In genomic region chr2:33015421-33016142, GRCh38 we compare ENCODE assay signal across 10 cellular contexts.
DNase-seq lines count a peak whose midpoint lies in the region; ATAC-seq and TF ChIP-seq lines count a peak whose summit lies in the region.
"Had no signal": no experiment of that assay in that cellular context is flagged by ENCODE, and none has a peak within 500 bp of the region (broad histone marks: within the 10 kb centered on the region; RNA-seq: fewer than 3 reads in every experiment).

No MANE protein-coding gene starts in this region.

- peak overlapping the region; percentile 87 for H3K27ac Mint-ChIP-seq in Caco-2 (ENCODE audit: unreplicated experiment)
- H3K27ac Mint-ChIP-seq in nephron: peak overlapping the region; percentile 67 to 81 (median 78)
- H3K27ac Mint-ChIP-seq in stimulated activated memory B cell treated with anti-CD40 and anti-IgM and Interleukin-4, amounts not matched to agents 10 μg/mL and 1 μg/mL and 100 μg/mL, for 72 hours: no peak overlapping the region
- H3K27ac Mint-ChIP-seq: activated T-cell treated with anti-CD3 and anti-CD28 coated beads, Interleukin-2, amount 50 U/mL, for 72 hours had no signal

- H3K36me3 Mint-ChIP-seq in Caco-2 (ENCODE audit: insufficient read depth, unreplicated experiment) (no peaks in the 10 kb centered on the region), nephron (ENCODE audit: low read depth) (no peaks in the 10 kb centered on the region)
- H3K36me3 Mint-ChIP-seq in stimulated activated memory B cell treated with anti-CD40 and anti-IgM and Interleukin-4, amounts not matched to agents 10 μg/mL and 1 μg/mL and 100 μg/mL, for 72 hours: no peaks in the 10 kb centered on the region

- H3K9me3 ChIP-seq in Caco-2: no peaks in the 10 kb centered on the region
- no peaks in the 10 kb centered on the region for H3K9me3 ChIP-seq in RWPE2 (ENCODE audit: severe bottlenecking)
- H3K9me3 ChIP-seq in WERI-Rb-1 (ENCODE audit: severe bottlenecking): no peaks in the 10 kb centered on the region

- H3K4me1 ChIP-seq in Caco-2: peaks cover 46% of the 10 kb centered on the region
- H3K4me1 ChIP-seq in RWPE2 (ENCODE audit: insufficient read depth, poor library complexity, severe bottlenecking): peaks cover 19% of the 10 kb centered on the region

- H3K36me3 ChIP-seq in Caco-2 (ENCODE audit: control insufficient read depth, insufficient read depth, low read length) (no peaks in the 10 kb centered on the region), RWPE2 (ENCODE audit: low read depth) (no peaks in the 10 kb centered on the region), WERI-Rb-1 (no peaks in the 10 kb centered on the region)

- no peak overlapping the region for H3K4me3 ChIP-seq in Caco-2 (ENCODE audit: low read depth, low read length)
- H3K4me3 ChIP-seq in RWPE2 (ENCODE audit: severe bottlenecking): no peak overlapping the region
- H3K4me3 ChIP-seq in fibroblast of mammary gland (ENCODE audit: control insufficient read depth, low read depth, low read length): no peak overlapping the region
- H3K4me3 ChIP-seq in WERI-Rb-1 (ENCODE audit: low read depth, low read length): no peak overlapping the region

- H3K4me3 Mint-ChIP-seq in Caco-2 (ENCODE audit: unreplicated experiment) (peak overlapping the region; percentile 43), nephron (no peak overlapping the region)
- no peak overlapping the region for H3K4me3 Mint-ChIP-seq in stimulated activated memory B cell treated with anti-CD40 and anti-IgM and Interleukin-4, amounts not matched to agents 10 μg/mL and 1 μg/mL and 100 μg/mL, for 72 hours
- H3K4me3 Mint-ChIP-seq: activated T-cell treated with anti-CD3 and anti-CD28 coated beads, Interleukin-2, amount 50 U/mL, for 72 hours had no signal

- CTCF ChIA-PET in Caco-2 (lab: Charles Lee): interaction anchor here (0.6 kb wide), 1 partner anchor 21 kb away, joined by 3 read pairs; no protein-coding TSS in a partner anchor

- intact Hi-C loops in Caco-2 (cut with micrococcal nuclease; ENCODE audit: unreplicated experiment): loop anchor here (1.0 to 10.0 kb wide), 3 partner anchors 8 to 211 kb away; partner anchors contain the start of gene LTBP1

- H3K4me1 Mint-ChIP-seq in Caco-2 (ENCODE audit: low read depth, unreplicated experiment) (peaks cover 36% of the 10 kb centered on the region), nephron (peaks cover 49% of the 10 kb centered on the region)
- H3K4me1 Mint-ChIP-seq in stimulated activated memory B cell treated with anti-CD40 and anti-IgM and Interleukin-4, amounts not matched to agents 10 μg/mL and 1 μg/mL and 100 μg/mL, for 72 hours: no peaks in the 10 kb centered on the region

- TF ChIP-seq CTCF in Caco-2 (IDR thresholded peaks at IDR 0.05; ENCODE audit: insufficient read depth in 1 of 2, low read depth in 1 of 2, low read length in 1 of 2, severe bottlenecking in 1 of 2, unreplicated experiment in 1 of 2) (no peak), RWPE2 (IDR thresholded peaks at IDR 0.05; ENCODE audit: poor library complexity, severe bottlenecking) (no peak), fibroblast of mammary gland (conservative IDR thresholded peaks at IDR 0.05; ENCODE audit: control insufficient read depth, insufficient read depth, low read depth, low read length) (no peak), nephron (IDR thresholded peaks at IDR 0.05; ENCODE audit: unreplicated experiment in 3 of 3) (no peak), WERI-Rb-1 (IDR thresholded peaks at IDR 0.05; ENCODE audit: low read depth, low read length) (no peak)

- DNase-seq in Caco-2 (peak; percentile 67), RWPE2 (ENCODE audit: low spot score) (no peak), fibroblast of mammary gland (ENCODE audit: low read depth) (peak; percentile 93), NCI-H2107 (lab: John Stamatoyannopoulos, UW) (no peak), WERI-Rb-1 (no peak)
- DNase-seq in stimulated activated CD4-positive, alpha-beta T cell treated with anti-CD3 and anti-CD28 coated beads, Interleukin-4, amount 100 ng/mL, for 24 hours: no peak
- DNase-seq: activated T-cell treated with anti-CD3 and anti-CD28 coated beads, Interleukin-2, amount 50 U/mL, for 72 hours had no signal

- no peak overlapping the region for H3K27ac ChIP-seq in RWPE2 (ENCODE audit: poor library complexity, severe bottlenecking)
- H3K27ac ChIP-seq in WERI-Rb-1: no peak overlapping the region
- H3K27ac ChIP-seq: parathyroid adenoma had no signal

- no peaks in the 10 kb centered on the region for H3K27me3 Mint-ChIP-seq in Caco-2 (ENCODE audit: insufficient read depth, unreplicated experiment)
- H3K27me3 Mint-ChIP-seq in nephron (ENCODE audit: low read depth): peaks cover 3% of the 10 kb centered on the region
- peaks cover 6% of the 10 kb centered on the region for H3K27me3 Mint-ChIP-seq in stimulated activated memory B cell treated with anti-CD40 and anti-IgM and Interleukin-4, amounts not matched to agents 10 μg/mL and 1 μg/mL and 100 μg/mL, for 72 hours

- no peaks in the 10 kb centered on the region for H3K27me3 ChIP-seq in Caco-2 (replicated peaks; ENCODE audit: control insufficient read depth, insufficient read depth, low read length)
- H3K27me3 ChIP-seq in RWPE2 (ENCODE audit: insufficient read depth, poor library complexity, severe bottlenecking): no peaks in the 10 kb centered on the region
- no peaks in the 10 kb centered on the region for H3K27me3 ChIP-seq in WERI-Rb-1 (ENCODE audit: insufficient read depth, low read depth, severe bottlenecking)

- no peaks in the 10 kb centered on the region for H3K9me3 Mint-ChIP-seq in Caco-2 (ENCODE audit: unreplicated experiment)
- no peaks in the 10 kb centered on the region for H3K9me3 Mint-ChIP-seq in nephron
- no peaks in the 10 kb centered on the region for H3K9me3 Mint-ChIP-seq in stimulated activated memory B cell treated with anti-CD40 and anti-IgM and Interleukin-4, amounts not matched to agents 10 μg/mL and 1 μg/mL and 100 μg/mL, for 72 hours
- H3K9me3 Mint-ChIP-seq: activated T-cell treated with anti-CD3 and anti-CD28 coated beads, Interleukin-2, amount 50 U/mL, for 72 hours had no signal

- BruUV-seq in Caco-2 (replicated peaks; lab: Mats Ljungman, UMichigan): no TSS peak

- POLR2A ChIA-PET in Caco-2 (lab: Charles Lee): interaction anchor here (0.6 kb wide), 1 partner anchor 68 kb away, joined by 5 read pairs; no protein-coding TSS in a partner anchor

- ATAC-seq in RWPE2 (ENCODE audit: low read depth): peak; percentile 80
- no peak for ATAC-seq in stimulated activated memory B cell treated with anti-CD40 and anti-IgM and Interleukin-4, amounts not matched to agents 10 μg/mL and 1 μg/mL and 100 μg/mL, for 72 hours
- ATAC-seq: activated T-cell treated with anti-CD3 and anti-CD28 coated beads, Interleukin-2, amount 50 U/mL, for 72 hours had no signal

Comparison
In these comparisons a context has a peak if more than half of its experiments do, and no peak if none do; other contexts are left out.
1. DNase-seq: peak in Caco-2 (2 of 2) and fibroblast of mammary gland (single experiment); none in RWPE2 (single experiment), NCI-H2107 (single experiment), stimulated activated CD4-positive, alpha-beta T cell treated with anti-CD3 and anti-CD28 coated beads, Interleukin-4, amount 100 ng/mL, for 24 hours (single experiment) and WERI-Rb-1 (single experiment).